In genomic region chr10:28806481-28806880, GRCh38 we compare ENCODE assay signal across 18 cellular contexts.
DNase-seq lines count a peak whose midpoint lies in the region; ATAC-seq, FAIRE-seq and TF ChIP-seq lines count a peak whose summit lies in the region.
"Had no signal": no experiment of that assay in that cellular context is flagged by ENCODE, and none has a peak within 500 bp of the region (broad histone marks: within the 10 kb centered on the region; RNA-seq: fewer than 3 reads in every experiment).

No MANE protein-coding gene starts in this region.

- no peak overlapping the region for H2BK5ac ChIP-seq in H1 (ENCODE audit: low read depth, low read length)

- H3K36me3 ChIP-seq in BLaER1 treated with 17β-estradiol and CSF1 and Interleukin-3, amounts not matched to agents 10 nM and 100 nM, result no peaks in the 10 kb centered on the region
- H3K36me3 ChIP-seq in H1 (ENCODE audit: control insufficient read depth in 2 of 4, insufficient read depth in 4 of 4, low read length in 3 of 4) (no peaks in the 10 kb centered on the region), iPS-18a (ENCODE audit: control insufficient read depth, low read depth, low read length) (no peaks in the 10 kb centered on the region), psoas muscle (ENCODE audit: insufficient read depth in 1 of 2, low read depth in 1 of 2) (no peaks in the 10 kb centered on the region)

- ATAC-seq in psoas muscle, result peak in 1 of 4 donors; percentile 79
- no peak for ATAC-seq in stimulated activated naive CD8-positive, alpha-beta T cell treated with anti-CD3 and anti-CD28 coated beads, Interleukin-15, Interleukin-2, amounts not matched to agents 100 U/mL and 50 U/mL, for 24 hours
- ATAC-seq: esophagus mucosa had no signal

- H3K23me2 ChIP-seq in H1 (ENCODE audit: low read depth, low read length), result no peaks in the 10 kb centered on the region

- no peak overlapping the region for H3K18ac ChIP-seq in H1 (ENCODE audit: extremely low read depth, low read length)

- no peak for DNase-seq in H1 (ENCODE audit: low read depth in 1 of 2, low spot score in 2 of 2)
- DNase-seq in psoas muscle, result no peak
- no peak for DNase-seq in stimulated activated naive CD8-positive, alpha-beta T cell treated with anti-CD3 and anti-CD28 coated beads, Interleukin-15, Interleukin-2, amounts not matched to agents 100 U/mL and 50 U/mL, for 24 hours
- DNase-seq in activated T-cell treated with anti-CD3 and anti-CD28 coated beads, Interleukin-2, amount 50 U/mL, for 1 hour, result no peak
- no peak for DNase-seq in 8988T
- DNase-seq in HuH-7.5 (ENCODE audit: low spot score), result no peak
- DNase-seq: activated naive CD8-positive, alpha-beta T cell treated with anti-CD3 and anti-CD28 coated beads for 36 hours; CD4-positive, alpha-beta T cell; cerebellar nuclear complex; HCEC 1CT; NCI-H2081; NCI-H748 treated with DMSO at 0.1 percent for 48 hours; testis had no signal

- H3K9ac ChIP-seq in BLaER1 treated with 17β-estradiol and CSF1 and Interleukin-3, amounts not matched to agents 10 nM and 100 nM, result peak overlapping the region in 10 of 11 experiments; percentile 37 to 87 (median 79); a peak in 18 of 22 replicates
- H3K9ac ChIP-seq in H1 (replicated peaks in 1 of 4; ENCODE audit: extremely low read depth in 1 of 4, low read depth in 3 of 4, low read length in 3 of 4) (no peak overlapping the region), iPS-18a (ENCODE audit: low read length) (peak overlapping the region; percentile 15)

- no peak for FAIRE-seq in H1 (lab: Jason Lieb, UNC)
- FAIRE-seq: A204.1 had no signal

- H4K5ac ChIP-seq in H1 (ENCODE audit: insufficient read length, low read depth, low read length), result no peak overlapping the region

- H3K27ac ChIP-seq in BLaER1 treated with 17β-estradiol and CSF1 and Interleukin-3, amounts not matched to agents 10 nM and 100 nM, result peak overlapping the region in 9 of 11 experiments; percentile 75 to 95 (median 91); a peak in 18 of 22 replicates
- H3K27ac ChIP-seq in H1 (ENCODE audit: low read depth, low read length) (no peak overlapping the region), iPS-18a (ENCODE audit: low read length) (no peak overlapping the region), psoas muscle (no peak overlapping the region)
- H3K27ac ChIP-seq: HL-60 had no signal

- intact Hi-C loops in psoas muscle (cut with DNase I), result no loop called here

- H3K14ac ChIP-seq in H1 (ENCODE audit: insufficient read length), result no peak overlapping the region

- H2AFZ ChIP-seq in H1 (ENCODE audit: low read length), result peak overlapping the region; percentile 22; the same call in 1 of the 2 replicates

- no peaks in the 10 kb centered on the region for H3K79me2 ChIP-seq in H1 (ENCODE audit: control insufficient read depth in 1 of 2, insufficient read depth in 2 of 2, low read length in 2 of 2)

- TF ChIP-seq POLR2A in H1 (IDR thresholded peaks at IDR 0.05; ENCODE audit: control extremely low read depth in 1 of 2, low read depth in 2 of 2, low read length in 2 of 2), result no peak

- H3K23ac ChIP-seq in H1 (ENCODE audit: insufficient read length), result no peak overlapping the region

- peaks cover 56 to 95% (median 77%) of the 10 kb centered on the region in 10 experiments for H3K4me1 ChIP-seq in BLaER1 treated with 17β-estradiol and CSF1 and Interleukin-3, amounts not matched to agents 10 nM and 100 nM
- H3K4me1 ChIP-seq in H1 (replicated peaks in 1 of 4; ENCODE audit: control insufficient read depth in 3 of 4, insufficient read depth in 4 of 4, low read length in 3 of 4) (peaks cover 12 to 34% (median 24%) of the 10 kb centered on the region in 4 experiments; a peak in 6 of 7 replicates), iPS-18a (ENCODE audit: control insufficient read depth, low read depth, low read length) (peaks cover 49% of the 10 kb centered on the region), psoas muscle (peaks cover 7% of the 10 kb centered on the region)

- 66% methylated on average over 5 of the region's 5 CpGs; no CpG with 5 or more reads in 1 of the 2 experiments for WGBS in H1 (ENCODE audit: extremely low coverage in 1 of 2, insufficient coverage in 1 of 2, insufficient read length in 1 of 2, insufficient replicate concordance in 2 of 2, low coverage in 1 of 2, low lambda C conversion rate in 2 of 2, missing lambda C conversion rate in 1 of 2), 2 experiments
- 30 to 37% (median 32%) methylated on average over 5 of the region's 5 CpGs for WGBS in psoas muscle, 3 donors

- peaks cover 0 to 19% (median 0%) of the 10 kb centered on the region in 11 experiments; a peak in 6 of 22 replicates for H3K9me3 ChIP-seq in BLaER1 treated with 17β-estradiol and CSF1 and Interleukin-3, amounts not matched to agents 10 nM and 100 nM (replicated peaks in 1 of 11)
- H3K9me3 ChIP-seq in H1 (ENCODE audit: insufficient read depth in 2 of 2, low read depth in 1 of 2, low read length in 1 of 2) (no peaks in the 10 kb centered on the region), iPS-18a (ENCODE audit: control insufficient read depth, low read depth, low read length) (no peaks in the 10 kb centered on the region), psoas muscle (no peaks in the 10 kb centered on the region)
- H3K9me3 ChIP-seq: testis had no signal

- no peak overlapping the region for H3K56ac ChIP-seq in H1 (replicated peaks; ENCODE audit: insufficient read length, low read depth, low read length)

- H3K4me3 ChIP-seq in BLaER1 treated with 17β-estradiol and CSF1 and Interleukin-3, amounts not matched to agents 10 nM and 100 nM, result peak overlapping the region in 5 of 10 experiments; percentile 4 to 52 (median 44); a peak in 8 of 20 replicates
- H3K4me3 ChIP-seq in H1 (ENCODE audit: extremely low read depth in 1 of 4, insufficient read depth in 2 of 4, low read depth in 3 of 4, low read length in 4 of 4) (no peak overlapping the region), iPS-18a (ENCODE audit: low read length) (no peak overlapping the region), psoas muscle (peak overlapping the region; percentile 46)
- H3K4me3 ChIP-seq: testis had no signal

- H2BK120ac ChIP-seq in H1 (replicated peaks; ENCODE audit: low read depth, low read length), result no peak overlapping the region

- H3K79me1 ChIP-seq in H1 (ENCODE audit: low read depth, low read length), result no peaks in the 10 kb centered on the region

- H2BK20ac ChIP-seq in H1 (ENCODE audit: low read length), result no peak overlapping the region

- H2BK15ac ChIP-seq in H1 (ENCODE audit: low read length), result no peak overlapping the region

- peak overlapping the region; percentile 83 to 97 (median 90) for H3K4me2 ChIP-seq in BLaER1 treated with 17β-estradiol and CSF1 and Interleukin-3, amounts not matched to agents 10 nM and 100 nM
- peak overlapping the region in 1 of 2 experiments; percentile 8; a peak in 1 of 4 replicates for H3K4me2 ChIP-seq in H1 (ENCODE audit: insufficient read depth in 1 of 2, low read depth in 2 of 2, low read length in 2 of 2)

- H4K8ac ChIP-seq in H1 (ENCODE audit: extremely low read depth, insufficient read depth, low read length), result no peak overlapping the region; the same call in 1 of the 2 replicates

- no peak for TF ChIP-seq RAD21 in H1 (IDR thresholded peaks at IDR 0.05 in 1 of 2, conservative IDR thresholded peaks at IDR 0.05 in 1 of 2; ENCODE audit: low read depth in 2 of 2, low read length in 2 of 2)

- CTCF ChIA-PET in H1 (lab: Charles Lee; ENCODE audit: partially characterized antibody), result interaction anchor here (0.6 to 0.7 kb wide), 3 partner anchors 505 to 719 kb away, joined by 3 to 4 read pairs (median 3); no protein-coding TSS in a partner anchor

- TF ChIP-seq EP300 in H1 (IDR thresholded peaks at IDR 0.05; ENCODE audit: borderline replicate concordance in 1 of 2, low read depth in 2 of 2, low read length in 2 of 2), result no peak

- H4K20me1 ChIP-seq in BLaER1 treated with 17β-estradiol and CSF1 and Interleukin-3, amounts not matched to agents 10 nM and 100 nM, result no peaks in the 10 kb centered on the region
- no peaks in the 10 kb centered on the region for H4K20me1 ChIP-seq in H1 (replicated peaks in 1 of 2; ENCODE audit: control insufficient read depth in 1 of 2, insufficient read depth in 2 of 2, low read length in 2 of 2)

- POLR2A ChIA-PET in H1 (lab: Charles Lee; ENCODE audit: partially characterized antibody), result interaction anchor here (0.7 kb wide), 1 partner anchor 32 kb away, joined by 3 read pairs; no protein-coding TSS in a partner anchor

- no peak overlapping the region for H2AK5ac ChIP-seq in H1 (ENCODE audit: low read depth, low read length)

- TF ChIP-seq CTCF in H1 (IDR thresholded peaks at IDR 0.05; ENCODE audit: control extremely low read depth in 1 of 3, insufficient read depth in 1 of 3, low read depth in 1 of 3, low read length in 3 of 3), result no peak
- no peak for TF ChIP-seq CTCF in psoas muscle (IDR thresholded peaks at IDR 0.05)

- no peak overlapping the region for H3K4ac ChIP-seq in H1 (replicated peaks; ENCODE audit: insufficient read length, low read depth, low read length)

- no peak overlapping the region for H4K91ac ChIP-seq in H1 (replicated peaks; ENCODE audit: insufficient read length, low read length)

- 0 out of 22 replicates have a peak, but pooled peaks cover 0 to 5% (median 0%) of the 10 kb centered on the region in 11 experiments for H3K27me3 ChIP-seq in BLaER1 treated with 17β-estradiol and CSF1 and Interleukin-3, amounts not matched to agents 10 nM and 100 nM
- H3K27me3 ChIP-seq in H1 (replicated peaks in 1 of 4; ENCODE audit: control insufficient read depth in 3 of 4, extremely low read depth in 1 of 4, insufficient read depth in 3 of 4, low read length in 3 of 4) (no peaks in the 10 kb centered on the region), iPS-18a (ENCODE audit: control insufficient read depth, insufficient read depth, low read length) (peaks cover 10% of the 10 kb centered on the region), psoas muscle (ENCODE audit: insufficient read depth in 3 of 3, low read length in 2 of 3) (no peaks in the 10 kb centered on the region)
- H3K27me3 ChIP-seq: testis had no signal

- no peak overlapping the region for H2BK12ac ChIP-seq in H1 (ENCODE audit: low read depth, low read length)

TF ChIP-seq in H1, 55 proteins besides CTCF, POLR2A, EP300 and RAD21 (continues in another document):
- TF ChIP-seq GABPA (IDR thresholded peaks at IDR 0.05; ENCODE audit: borderline replicate concordance, insufficient read depth, low read length), result no peak

Comparison
In these comparisons a context has a peak if more than half of its experiments do, and no peak if none do; other contexts are left out.
1. H3K27ac ChIP-seq: peak in BLaER1 treated with 17β-estradiol and CSF1 and Interleukin-3, amounts not matched to agents 10 nM and 100 nM (9 of 11); none in H1 (single experiment), iPS-18a (single experiment) and psoas muscle (single experiment).
2. H3K9ac ChIP-seq: peak in BLaER1 treated with 17β-estradiol and CSF1 and Interleukin-3, amounts not matched to agents 10 nM and 100 nM (10 of 11) and iPS-18a (single experiment); none in H1 (0 of 4).